Comparison of ENCODE assay signal across 8 cellular contexts in the genomic region with DNA sequence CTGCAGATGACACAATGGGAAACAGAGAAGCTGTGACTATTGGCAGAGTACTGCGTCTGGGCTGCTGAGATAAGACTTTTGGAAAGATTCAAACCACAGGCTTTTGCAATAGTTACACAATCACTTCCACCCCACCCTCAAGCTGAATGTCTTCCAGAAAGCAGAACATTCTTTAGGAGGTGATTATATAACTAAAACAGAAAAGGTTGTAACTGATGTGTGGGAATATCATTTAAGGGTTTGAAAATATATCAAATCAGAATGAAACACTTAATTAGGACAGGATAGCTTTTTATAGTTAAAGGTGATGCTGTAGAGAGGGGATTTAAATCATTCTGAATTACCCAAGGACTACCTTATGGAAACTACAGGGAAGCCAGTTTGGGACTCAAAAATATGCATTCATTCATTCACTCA.
DNase-seq lines count a peak whose midpoint lies in the region; ATAC-seq and TF ChIP-seq lines count a peak whose summit lies in the region.

No MANE protein-coding gene starts in this region.

- in situ Hi-C loops in SK-MEL-5 (cut with HindIII; ENCODE audit: low pct_unique_long_range_greater_than_20kb, low sequenced_read_pairs) = no loop called here

- H3K4me3 ChIP-seq in fibroblast of villous mesenchyme (ENCODE audit: low read depth, low read length) = no peak overlapping the region

- no peak for ATAC-seq in GM19035 (IDR thresholded peaks at IDR 0.05; ENCODE audit: unreplicated experiment)
- no peak for ATAC-seq in GM21529 (IDR thresholded peaks at IDR 0.05; ENCODE audit: unreplicated experiment)

- intact Hi-C loops in posterior vena cava (cut with DNase I) = loop anchor here in 1 of 2 donors (5.0 kb wide), 1 partner anchor 1357 kb away; no protein-coding TSS in a partner anchor

- no peak for TF ChIP-seq CTCF in fibroblast of villous mesenchyme (IDR thresholded peaks at IDR 0.05; ENCODE audit: insufficient read depth, low read depth, low read length)

- DNase-seq in GF-D8 (lab: John Stamatoyannopoulos, UW) = peak; percentile 97
- peak; percentile 77 for DNase-seq in SK-MEL-5 (ENCODE audit: low read depth, low spot score)
- peak; percentile 99 for DNase-seq in fibroblast of villous mesenchyme (ENCODE audit: low read depth)
- peak; percentile 87 for DNase-seq in posterior vena cava (ENCODE audit: low spot score)
- no peak for DNase-seq in D341Med (ENCODE audit: low spot score)
- no peak for DNase-seq in ecto neural progenitor cell (ENCODE audit: low spot score)

Comparison
In these comparisons a context has a peak if more than half of its experiments do, and no peak if none do; other contexts are left out.
1. DNase-seq: peak in GF-D8 (single experiment), SK-MEL-5 (single experiment), fibroblast of villous mesenchyme (single experiment) and posterior vena cava (single experiment); none in D341Med (single experiment) and ecto neural progenitor cell (single experiment).